In the genomic region with DNA sequence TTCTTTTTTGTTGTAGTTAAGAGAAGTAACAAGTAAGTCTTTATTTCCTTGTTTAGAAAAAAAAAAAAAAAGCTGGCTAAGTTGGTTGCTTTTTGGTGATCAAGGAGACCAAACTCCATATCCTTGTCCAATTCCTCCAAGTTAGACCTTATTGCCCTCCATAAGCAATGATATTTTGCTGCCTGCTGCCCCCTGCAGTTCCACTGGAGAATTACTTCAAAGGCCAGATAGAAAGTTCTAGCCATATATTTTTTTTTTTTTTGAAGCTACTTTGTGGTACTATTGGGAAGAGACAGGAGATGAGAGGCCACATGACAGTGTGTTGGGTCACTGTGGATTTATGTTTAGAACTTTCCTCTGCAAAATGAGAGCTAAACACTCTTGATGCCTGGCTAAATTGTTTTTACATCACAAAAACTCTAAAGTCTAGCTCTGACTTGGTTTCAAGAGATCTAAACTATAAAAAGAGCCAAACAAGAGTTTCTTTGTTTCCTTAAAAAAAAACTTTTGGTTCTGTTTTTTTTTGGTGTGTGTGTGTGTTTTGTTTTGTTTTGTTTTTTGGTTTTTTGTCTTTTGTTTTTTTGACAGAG, we compare ENCODE assay signal across 9 cellular contexts.
A peak's percentile ranks its signal among the peaks of the same experiment; 100 is the strongest.
DNase-seq lines count a peak whose midpoint lies in the region; ATAC-seq and TF ChIP-seq lines count a peak whose summit lies in the region.
"Had no signal": no experiment of that assay in that cellular context is flagged by ENCODE, and none has a peak within 500 bp of the region (broad histone marks: within the 10 kb centered on the region; RNA-seq: fewer than 3 reads in every experiment).

No MANE protein-coding gene starts in this region.

- H3F3A ChIP-seq in GM23248 (ENCODE audit: insufficient read depth) (peaks cover 10% of the 10 kb centered on the region; the same call in 1 of the 2 replicates), SK-N-SH (replicated peaks; ENCODE audit: insufficient read depth) (peaks cover 22% of the 10 kb centered on the region)

- TF ChIP-seq CTCF in CD8-positive, alpha-beta T cell (IDR thresholded peaks at IDR 0.05), result peak; percentile 53
- TF ChIP-seq CTCF in SK-N-SH (IDR thresholded peaks at IDR 0.05) (peak; percentile 94), astrocyte of the spinal cord (IDR thresholded peaks at IDR 0.05; ENCODE audit: low read depth, low read length) (peak; percentile 72)

- H3K9ac ChIP-seq in GM23248, result no peak overlapping the region
- no peak overlapping the region for H3K9ac ChIP-seq in SK-N-SH

- H2AFZ ChIP-seq in GM23248 (no peak overlapping the region), SK-N-SH (ENCODE audit: low read depth) (0 out of 2 replicates have a peak overlapping the region, but pooled peaks have one; percentile 8)

- no peak overlapping the region for H3K4me3 ChIP-seq in CD8-positive, alpha-beta T cell (ENCODE audit: low read depth, low read length)
- H3K4me3 ChIP-seq in GM23248 (no peak overlapping the region), SK-N-SH (ENCODE audit: low read depth in 2 of 2, low read length in 1 of 2) (no peak overlapping the region), astrocyte of the spinal cord (ENCODE audit: low read depth, low read length) (no peak overlapping the region)

- H3K4me3 Mint-ChIP-seq in CD8-positive, alpha-beta T cell, result no peak overlapping the region
- H3K4me3 Mint-ChIP-seq in stimulated activated naive B cell treated with anti-CD40 and anti-IgM and Interleukin-4, amounts not matched to agents 10 μg/mL and 1 μg/mL and 100 μg/mL, for 72 hours, result no peak overlapping the region
- H3K4me3 Mint-ChIP-seq: naive thymus-derived CD8-positive, alpha-beta T cell had no signal

- H3K4me1 ChIP-seq in CD8-positive, alpha-beta T cell (ENCODE audit: insufficient read depth, low read length), result no peaks in the 10 kb centered on the region
- H3K4me1 ChIP-seq in GM23248 (ENCODE audit: insufficient read depth) (peaks cover 4% of the 10 kb centered on the region; the same call in 1 of the 2 replicates), SK-N-SH (ENCODE audit: control insufficient read depth in 1 of 2, insufficient read depth in 2 of 2, low read depth in 1 of 2, low read length in 1 of 2) (no peaks in the 10 kb centered on the region)

- DNase-seq in CD8-positive, alpha-beta T cell, result peak in 5 of 7 experiments; percentile 3 to 45 (median 21)
- DNase-seq in GM23248 (peak; percentile 64), SK-N-SH (peak; percentile 50), astrocyte of the spinal cord (ENCODE audit: low read depth, low spot score) (peak; percentile 62), left colon (peak in 1 of 2 donors; percentile 51)
- peak; percentile 35 for DNase-seq in stimulated activated naive B cell treated with anti-CD40 and anti-IgM and Interleukin-4, amounts not matched to agents 10 μg/mL and 1 μg/mL and 100 μg/mL, for 72 hours

- ATAC-seq in CD8-positive, alpha-beta T cell, result no peak
- ATAC-seq in left colon, result peak; percentile 52
- peak; percentile 38 to 50 for ATAC-seq in stimulated activated naive B cell treated with anti-CD40 and anti-IgM and Interleukin-4, amounts not matched to agents 10 μg/mL and 1 μg/mL and 100 μg/mL, for 72 hours (replicated peaks)
- ATAC-seq in GM21447 (IDR thresholded peaks at IDR 0.05; ENCODE audit: unreplicated experiment), result no peak
- ATAC-seq in GM18520 (IDR thresholded peaks at IDR 0.05; ENCODE audit: unreplicated experiment), result no peak
- ATAC-seq: naive thymus-derived CD8-positive, alpha-beta T cell had no signal

- no peak overlapping the region for H3K27ac Mint-ChIP-seq in CD8-positive, alpha-beta T cell
- H3K27ac Mint-ChIP-seq in stimulated activated naive B cell treated with anti-CD40 and anti-IgM and Interleukin-4, amounts not matched to agents 10 μg/mL and 1 μg/mL and 100 μg/mL, for 72 hours, result no peak overlapping the region

- no peaks in the 10 kb centered on the region for H3K36me3 Mint-ChIP-seq in CD8-positive, alpha-beta T cell
- H3K36me3 Mint-ChIP-seq in stimulated activated naive B cell treated with anti-CD40 and anti-IgM and Interleukin-4, amounts not matched to agents 10 μg/mL and 1 μg/mL and 100 μg/mL, for 72 hours, result no peaks in the 10 kb centered on the region
- H3K36me3 Mint-ChIP-seq: naive thymus-derived CD8-positive, alpha-beta T cell had no signal

- POLR2A ChIA-PET in CD8-positive, alpha-beta T cell (lab: Charles Lee), result no interaction called here
- POLR2A ChIA-PET in SK-N-SH (lab: Yijun Ruan, JAX), result no interaction called here

- TF ChIP-seq RAD21 in SK-N-SH (IDR thresholded peaks at IDR 0.05; ENCODE audit: low read length), result peak; percentile 64

- H3K27ac ChIP-seq in CD8-positive, alpha-beta T cell (ENCODE audit: low read depth, low read length), result no peak overlapping the region
- H3K27ac ChIP-seq in GM23248, result no peak overlapping the region
- peak overlapping the region in 1 of 2 experiments; percentile 16; a peak in 1 of 4 replicates for H3K27ac ChIP-seq in SK-N-SH (ENCODE audit: low read depth in 2 of 2, low read length in 1 of 2)

- peaks cover 6% of the 10 kb centered on the region for H3K79me2 ChIP-seq in GM23248 (ENCODE audit: insufficient read depth)
- H3K79me2 ChIP-seq in SK-N-SH (ENCODE audit: insufficient read depth), result peaks cover 16% of the 10 kb centered on the region; the same call in 1 of the 2 replicates

- no peak overlapping the region for H3K4me2 ChIP-seq in GM23248 (ENCODE audit: unreplicated experiment)
- H3K4me2 ChIP-seq in SK-N-SH, result no peak overlapping the region

- intact Hi-C loops in CD8-positive, alpha-beta T cell (cut with DNase I, micrococcal nuclease), result no loop called here
- intact Hi-C loops in left colon (cut with DNase I, micrococcal nuclease), result no loop called here

- H3K27me3 Mint-ChIP-seq in CD8-positive, alpha-beta T cell (ENCODE audit: low read depth), result no peaks in the 10 kb centered on the region
- no peaks in the 10 kb centered on the region for H3K27me3 Mint-ChIP-seq in stimulated activated naive B cell treated with anti-CD40 and anti-IgM and Interleukin-4, amounts not matched to agents 10 μg/mL and 1 μg/mL and 100 μg/mL, for 72 hours

- no peaks in the 10 kb centered on the region for H3K27me3 ChIP-seq in CD8-positive, alpha-beta T cell (ENCODE audit: insufficient read depth, low read length)
- no peaks in the 10 kb centered on the region for H3K27me3 ChIP-seq in GM23248 (replicated peaks; ENCODE audit: insufficient read depth)
- H3K27me3 ChIP-seq in SK-N-SH (ENCODE audit: insufficient read depth), result no peaks in the 10 kb centered on the region

- CTCF ChIA-PET in CD8-positive, alpha-beta T cell (lab: Charles Lee), result interaction anchor here (0.7 kb wide), 1 partner anchor 154 kb away, joined by 3 read pairs; no protein-coding TSS in a partner anchor
- CTCF ChIA-PET in SK-N-SH (lab: Yijun Ruan, JAX), result interaction anchor here (0.6 to 2.3 kb wide), 12 partner anchors 11 to 628 kb away, joined by 3 to 14 read pairs (median 4); no protein-coding TSS in a partner anchor

- H3K4me1 Mint-ChIP-seq in CD8-positive, alpha-beta T cell (ENCODE audit: low read depth), result no peaks in the 10 kb centered on the region
- H3K4me1 Mint-ChIP-seq in stimulated activated naive B cell treated with anti-CD40 and anti-IgM and Interleukin-4, amounts not matched to agents 10 μg/mL and 1 μg/mL and 100 μg/mL, for 72 hours, result peaks cover 0 to 2% of the 10 kb centered on the region in 2 donors
- H3K4me1 Mint-ChIP-seq: naive thymus-derived CD8-positive, alpha-beta T cell had no signal

- in situ Hi-C loops in GM23248 (cut with MboI), result loop anchor here (25.0 kb wide), 1 partner anchor 633 kb away; no protein-coding TSS in a partner anchor
- in situ Hi-C loops in astrocyte of the spinal cord (cut with HindIII; ENCODE audit: low sequenced_read_pairs), result no loop called here

- no peaks in the 10 kb centered on the region for H3K9me3 Mint-ChIP-seq in CD8-positive, alpha-beta T cell
- no peaks in the 10 kb centered on the region for H3K9me3 Mint-ChIP-seq in stimulated activated naive B cell treated with anti-CD40 and anti-IgM and Interleukin-4, amounts not matched to agents 10 μg/mL and 1 μg/mL and 100 μg/mL, for 72 hours
- H3K9me3 Mint-ChIP-seq: naive thymus-derived CD8-positive, alpha-beta T cell had no signal

- H3K36me3 ChIP-seq in CD8-positive, alpha-beta T cell (ENCODE audit: insufficient read depth, low read length), result no peaks in the 10 kb centered on the region
- H3K36me3 ChIP-seq in GM23248 (ENCODE audit: low read depth), result peaks cover 9% of the 10 kb centered on the region; the same call in 1 of the 2 replicates
- peaks cover 11 to 44% of the 10 kb centered on the region in 2 experiments for H3K36me3 ChIP-seq in SK-N-SH (replicated peaks in 1 of 2; ENCODE audit: control insufficient read depth in 1 of 2, insufficient read depth in 2 of 2, low read length in 1 of 2)

- no peaks in the 10 kb centered on the region for H4K20me1 ChIP-seq in GM23248 (ENCODE audit: insufficient read depth)
- no peaks in the 10 kb centered on the region for H4K20me1 ChIP-seq in SK-N-SH (ENCODE audit: insufficient read depth)

- no peaks in the 10 kb centered on the region for H3K9me2 ChIP-seq in GM23248 (ENCODE audit: insufficient read depth)
- H3K9me2 ChIP-seq in SK-N-SH, result no peaks in the 10 kb centered on the region

- no peaks in the 10 kb centered on the region for H3K9me3 ChIP-seq in CD8-positive, alpha-beta T cell (ENCODE audit: low read length)
- H3K9me3 ChIP-seq in GM23248 (ENCODE audit: low read depth) (no peaks in the 10 kb centered on the region), SK-N-SH (no peaks in the 10 kb centered on the region)

- TF ChIP-seq EP300 in SK-N-SH (IDR thresholded peaks at IDR 0.05; ENCODE audit: borderline replicate concordance in 1 of 2, low read depth in 1 of 2, low read length in 1 of 2), result no peak

TF ChIP-seq in SK-N-SH, 30 proteins besides CTCF, POLR2A, EP300 and RAD21:
- no peak for TF ChIP-seq FOSL2 (IDR thresholded peaks at IDR 0.05; ENCODE audit: borderline replicate concordance, low read depth)
- TF ChIP-seq, protein P1, sequence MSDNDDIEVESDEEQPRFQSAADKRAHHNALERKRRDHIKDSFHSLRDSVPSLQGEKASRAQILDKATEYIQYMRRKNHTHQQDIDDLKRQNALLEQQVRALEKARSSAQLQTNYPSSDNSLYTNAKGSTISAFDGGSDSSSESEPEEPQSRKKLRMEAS (IDR thresholded peaks at IDR 0.05; ENCODE audit: low read depth), result no peak
- peak; percentile 39 for TF ChIP-seq SMC3 (IDR thresholded peaks at IDR 0.05; ENCODE audit: low read depth, low read length)

Comparison
In these comparisons a context has a peak if more than half of its experiments do, and no peak if none do; other contexts are left out.
1. ATAC-seq: peak in left colon (single experiment) and stimulated activated naive B cell treated with anti-CD40 and anti-IgM and Interleukin-4, amounts not matched to agents 10 μg/mL and 1 μg/mL and 100 μg/mL, for 72 hours (2 of 2); none in CD8-positive, alpha-beta T cell (single experiment), GM21447 (single experiment) and GM18520 (single experiment).
2. Peak in every context shown above with its lines, with median percentiles within 50 percentile points of each other: CTCF ChIP-seq.